17 cellular contexts compared by ENCODE assay signal in genomic region chr5:139873033-139873794, GRCh38.
DNase-seq lines count a peak whose midpoint lies in the region; ATAC-seq and TF ChIP-seq lines count a peak whose summit lies in the region.
"Had no signal": no experiment of that assay in that cellular context is flagged by ENCODE, and none has a peak within 500 bp of the region (broad histone marks: within the 10 kb centered on the region; RNA-seq: fewer than 3 reads in every experiment).

No MANE protein-coding gene starts in this region.

- peaks cover 4% of the 10 kb centered on the region for H3K27me3 Mint-ChIP-seq in GM23338 (ENCODE audit: insufficient read depth, low read depth, poor library complexity)
- H3K27me3 Mint-ChIP-seq in activated CD4-positive, alpha-beta T cell treated with anti-CD3 and anti-CD28 coated beads, Interleukin-2, amount 10 ng/mL, durations not matched to agents 24 days and 14 days: peaks cover 6% of the 10 kb centered on the region

- no peaks in the 10 kb centered on the region for H3K36me3 ChIP-seq in GM23338 (ENCODE audit: insufficient read depth)
- no peaks in the 10 kb centered on the region for H3K36me3 ChIP-seq in ovary

- no peak overlapping the region for H3K27ac ChIP-seq in GM23338 (ENCODE audit: low read depth)
- H3K27ac ChIP-seq in ovary: peak overlapping the region in 1 of 2 donors; percentile 46

- DNase-seq in GM23338 (ENCODE audit: low spot score): peak; percentile 23
- DNase-seq in NCI-H345 treated with DMSO at 0.1 percent for 48 hours (lab: John Stamatoyannopoulos, UW; ENCODE audit: unreplicated experiment): peak; percentile 80
- peak; percentile 18 for DNase-seq in fibroblast of gingiva (ENCODE audit: low read depth)
- peak in 3 of 5 donors; percentile 49 to 58 (median 51) for DNase-seq in ovary
- no peak for DNase-seq in activated CD4-positive, alpha-beta T cell treated with anti-CD3 and anti-CD28 coated beads, Interleukin-2, amount 10 ng/mL, durations not matched to agents 24 days and 14 days
- no peak for DNase-seq in NCI-H446 (lab: John Stamatoyannopoulos, UW)
- DNase-seq: ACHN; AML-193; COR-L47; HCEC 1CT; KG1; NCI-H146; NCI-H2081 treated with DMSO at 0.1 percent for 48 hours; NCI-H2227 treated with DMSO at 0.1 percent for 48 hours; NK-92 treated with Interleukin-12 subunit alpha and Interleukin-12 subunit beta, amount 100 ng/mL, for 24 hours; OCI-M1 had no signal

- H3K4me1 ChIP-seq in GM23338 (ENCODE audit: insufficient read depth) (peaks cover 5% of the 10 kb centered on the region; the same call in 1 of the 2 replicates), ovary (ENCODE audit: insufficient read depth) (peaks cover 25% of the 10 kb centered on the region)

- no peak for TF ChIP-seq EP300 in ovary (IDR thresholded peaks at IDR 0.05)

- H3K27ac Mint-ChIP-seq in GM23338: no peak overlapping the region
- H3K27ac Mint-ChIP-seq in activated CD4-positive, alpha-beta T cell treated with anti-CD3 and anti-CD28 coated beads, Interleukin-2, amount 10 ng/mL, durations not matched to agents 24 days and 14 days: no peak overlapping the region

- H3K36me3 Mint-ChIP-seq in GM23338 (ENCODE audit: low read depth): no peaks in the 10 kb centered on the region
- H3K36me3 Mint-ChIP-seq in activated CD4-positive, alpha-beta T cell treated with anti-CD3 and anti-CD28 coated beads, Interleukin-2, amount 10 ng/mL, durations not matched to agents 24 days and 14 days (ENCODE audit: low read depth): peaks cover 1% of the 10 kb centered on the region

- H3K9me2 ChIP-seq in GM23338 (ENCODE audit: insufficient read depth): no peaks in the 10 kb centered on the region

- no peaks in the 10 kb centered on the region for H3F3A ChIP-seq in GM23338 (replicated peaks; ENCODE audit: low read depth)

- no peak for TF ChIP-seq CTCF in GM23338 (conservative IDR thresholded peaks at IDR 0.05; ENCODE audit: low read depth in 2 of 2)
- TF ChIP-seq CTCF in ovary (IDR thresholded peaks at IDR 0.05): no peak

- H3K4me1 Mint-ChIP-seq in GM23338: peaks cover 12% of the 10 kb centered on the region
- no peaks in the 10 kb centered on the region for H3K4me1 Mint-ChIP-seq in activated CD4-positive, alpha-beta T cell treated with anti-CD3 and anti-CD28 coated beads, Interleukin-2, amount 10 ng/mL, durations not matched to agents 24 days and 14 days

- no peak for TF ChIP-seq POLR2A in ovary (IDR thresholded peaks at IDR 0.05)

- no peak overlapping the region for H3K4me3 Mint-ChIP-seq in GM23338
- no peak overlapping the region for H3K4me3 Mint-ChIP-seq in activated CD4-positive, alpha-beta T cell treated with anti-CD3 and anti-CD28 coated beads, Interleukin-2, amount 10 ng/mL, durations not matched to agents 24 days and 14 days

- ATAC-seq in GM23338 (peak; percentile 69), GM19023 (IDR thresholded peaks at IDR 0.05; ENCODE audit: unreplicated experiment) (no peak)

- intact Hi-C loops in ovary (cut with DNase I): no loop called here
- intact Hi-C loops in activated CD4-positive, alpha-beta T cell treated with anti-CD3 and anti-CD28 coated beads, Interleukin-2, amount 10 ng/mL, durations not matched to agents 24 days and 14 days (cut with micrococcal nuclease): no loop called here

- H3K27me3 ChIP-seq in GM23338 (ENCODE audit: insufficient read depth) (no peaks in the 10 kb centered on the region), ovary (no peaks in the 10 kb centered on the region)

- H4K20me1 ChIP-seq in GM23338 (replicated peaks; ENCODE audit: insufficient read depth): no peaks in the 10 kb centered on the region

- no peaks in the 10 kb centered on the region for H3K9me3 ChIP-seq in ovary

- peak overlapping the region; percentile 28; the same call in 1 of the 2 replicates for H2AFZ ChIP-seq in GM23338

- peak overlapping the region; percentile 43; the same call in 1 of the 2 replicates for H3K4me2 ChIP-seq in GM23338

- no peak overlapping the region for H3K4me3 ChIP-seq in GM23338
- H3K4me3 ChIP-seq in ovary: no peak overlapping the region

- WGBS in ovary, 3 donors: 42 to 53% (median 45%) methylated on average over 13 to 14 of the region's 14 CpGs

- H3K9me3 Mint-ChIP-seq in GM23338: peaks cover 3% of the 10 kb centered on the region; the same call in 1 of the 3 replicates
- H3K9me3 Mint-ChIP-seq in activated CD4-positive, alpha-beta T cell treated with anti-CD3 and anti-CD28 coated beads, Interleukin-2, amount 10 ng/mL, durations not matched to agents 24 days and 14 days: no peaks in the 10 kb centered on the region

- no peaks in the 10 kb centered on the region for H3K79me2 ChIP-seq in GM23338 (replicated peaks; ENCODE audit: insufficient read depth)

TF ChIP-seq in GM23338, 12 proteins besides CTCF, POLR2A, EP300 and RAD21 (continues in another document):
- no peak for TF ChIP-seq ZNF331 (CRISPR knock-in tag; IDR thresholded peaks at IDR 0.05; ENCODE audit: low read depth)
- no peak for TF ChIP-seq ZNF114 (CRISPR knock-in tag; IDR thresholded peaks at IDR 0.05)
- no peak for TF ChIP-seq EZH2 (IDR thresholded peaks at IDR 0.05; ENCODE audit: low read depth, unreplicated experiment)
- no peak for TF ChIP-seq CREB1 (CRISPR knock-in tag; IDR thresholded peaks at IDR 0.05; ENCODE audit: low read depth)
- no peak for TF ChIP-seq POLR2AphosphoS5 (IDR thresholded peaks at IDR 0.05; ENCODE audit: low read depth)
- no peak for TF ChIP-seq NANOG (IDR thresholded peaks at IDR 0.05; ENCODE audit: borderline replicate concordance)
- TF ChIP-seq ETS1 (IDR thresholded peaks at IDR 0.05): no peak
- no peak for TF ChIP-seq EZH2phosphoT487 (IDR thresholded peaks at IDR 0.05; ENCODE audit: unreplicated experiment)
- no peak for TF ChIP-seq STAT1 (IDR thresholded peaks at IDR 0.05; ENCODE audit: unreplicated experiment)
- no peak for TF ChIP-seq REST (IDR thresholded peaks at IDR 0.05; ENCODE audit: unreplicated experiment)
- TF ChIP-seq JUNB (IDR thresholded peaks at IDR 0.05; ENCODE audit: unreplicated experiment): no peak

Comparison
In these comparisons a context has a peak if more than half of its experiments do, and no peak if none do; other contexts are left out.
1. DNase-seq: peak in GM23338 (single experiment), NCI-H345 treated with DMSO at 0.1 percent for 48 hours (single experiment), fibroblast of gingiva (single experiment) and ovary (3 of 5); none in activated CD4-positive, alpha-beta T cell treated with anti-CD3 and anti-CD28 coated beads, Interleukin-2, amount 10 ng/mL, durations not matched to agents 24 days and 14 days (single experiment) and NCI-H446 (0 of 2).